21 cellular contexts compared by ENCODE assay signal in the genomic region with DNA sequence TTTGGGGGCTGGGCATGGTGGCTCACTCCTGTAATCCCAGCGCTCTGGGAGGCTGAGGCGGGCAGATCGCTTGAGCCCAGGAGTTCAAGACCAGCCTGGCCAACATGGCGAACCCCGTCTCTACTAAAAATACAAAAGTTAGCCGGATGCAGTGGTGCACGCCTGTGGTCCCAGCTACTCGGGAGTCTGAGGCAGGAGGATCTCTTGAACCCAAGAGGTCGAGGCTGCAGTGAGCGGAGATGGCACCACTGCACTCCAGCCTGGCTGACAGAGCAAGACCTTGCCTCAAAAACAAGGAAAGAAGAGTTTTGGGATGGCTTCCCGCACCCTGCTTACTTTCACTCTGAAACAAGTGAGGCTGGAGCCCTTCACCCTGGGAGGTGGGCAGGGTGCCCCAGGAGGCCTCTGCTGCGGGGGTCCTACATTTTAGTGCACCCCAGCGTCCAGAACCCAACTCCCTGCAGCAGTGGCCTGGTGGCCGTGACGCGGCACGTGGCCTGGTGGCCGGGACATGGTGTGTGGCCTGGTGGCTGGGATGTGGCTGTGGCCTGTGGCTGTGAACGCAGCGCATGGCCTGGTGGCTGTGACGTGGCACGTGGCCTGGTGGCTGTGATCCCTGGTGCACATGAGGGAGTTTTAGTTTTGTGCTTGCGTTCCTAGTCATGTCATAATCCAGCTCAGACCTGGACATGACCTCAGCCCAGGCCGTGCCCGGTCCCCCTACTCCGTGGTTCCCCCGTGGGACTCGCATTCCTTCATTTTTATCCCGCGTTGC. TPM values are rescaled to one million over a fixed set of nuclear protein-coding genes. Genes with fewer than 3 reads are reported as not detected.
DNase-seq lines count a peak whose midpoint lies in the region; ATAC-seq, FAIRE-seq and TF ChIP-seq lines count a peak whose summit lies in the region.
"Had no signal": no experiment of that assay in that cellular context is flagged by ENCODE, and none has a peak within 500 bp of the region (broad histone marks: within the 10 kb centered on the region; RNA-seq: fewer than 3 reads in every experiment).

No MANE protein-coding gene starts in this region.

- H2AK5ac ChIP-seq in H1 (ENCODE audit: low read depth, low read length) (no peak overlapping the region), neuronal stem cell (ENCODE audit: low read depth, low read length) (no peak overlapping the region)

- TF ChIP-seq CTCF in natural killer cell (IDR thresholded peaks at IDR 0.05) (no peak), H1 (IDR thresholded peaks at IDR 0.05; ENCODE audit: control extremely low read depth in 1 of 3, insufficient read depth in 1 of 3, low read depth in 1 of 3, low read length in 3 of 3) (no peak)

- no peak overlapping the region for H3K4ac ChIP-seq in H1 (replicated peaks; ENCODE audit: insufficient read length, low read depth, low read length)
- peak overlapping the region; percentile 37 for H3K4ac ChIP-seq in neuronal stem cell (ENCODE audit: low read length)

- H2BK15ac ChIP-seq in H1 (ENCODE audit: low read length) (no peak overlapping the region), neuronal stem cell (ENCODE audit: low read length) (no peak overlapping the region)

- no peak overlapping the region for H2BK5ac ChIP-seq in H1 (ENCODE audit: low read depth, low read length)
- no peak overlapping the region for H2BK5ac ChIP-seq in neuronal stem cell (ENCODE audit: low read length)

- no peak overlapping the region for H3K27ac Mint-ChIP-seq in natural killer cell treated with Interleukin-12 subunit alpha and Interleukin-12 subunit beta and Interleukin-15 and Interleukin-18, amount 100 ng/mL, for 72 hours
- H3K27ac Mint-ChIP-seq in natural killer cell: no peak overlapping the region
- no peak overlapping the region for H3K27ac Mint-ChIP-seq in CD4-positive, alpha-beta memory T cell
- H3K27ac Mint-ChIP-seq: CD8-positive, alpha-beta memory T cell had no signal

- H3K18ac ChIP-seq in H1 (ENCODE audit: extremely low read depth, low read length) (no peak overlapping the region), neuronal stem cell (ENCODE audit: low read length) (peak overlapping the region; percentile 48)

- peaks cover 0 to 11% of the 10 kb centered on the region in 2 experiments for H4K20me1 ChIP-seq in H1 (replicated peaks in 1 of 2; ENCODE audit: control insufficient read depth in 1 of 2, insufficient read depth in 2 of 2, low read length in 2 of 2)

- no peak for TF ChIP-seq POLR2A in H1 (IDR thresholded peaks at IDR 0.05; ENCODE audit: control extremely low read depth in 1 of 2, low read depth in 2 of 2, low read length in 2 of 2)

- H4K8ac ChIP-seq in H1 (ENCODE audit: extremely low read depth, insufficient read depth, low read length) (no peak overlapping the region), neuronal stem cell (ENCODE audit: low read depth, low read length) (no peak overlapping the region)

- peaks cover under 1% of the 10 kb centered on the region; the same call in 1 of the 2 replicates for H3K23me2 ChIP-seq in H1 (ENCODE audit: low read depth, low read length)

- H3K9me3 Mint-ChIP-seq in natural killer cell treated with Interleukin-12 subunit alpha and Interleukin-12 subunit beta and Interleukin-15 and Interleukin-18, amount 100 ng/mL, for 72 hours: no peaks in the 10 kb centered on the region
- peaks cover 0 to under 1% of the 10 kb centered on the region in 2 donors for H3K9me3 Mint-ChIP-seq in natural killer cell
- H3K9me3 Mint-ChIP-seq in CD4-positive, alpha-beta memory T cell: no peaks in the 10 kb centered on the region
- H3K9me3 Mint-ChIP-seq: CD8-positive, alpha-beta memory T cell had no signal

- H3K27ac ChIP-seq in H1 (ENCODE audit: low read depth, low read length) (no peak overlapping the region), neuronal stem cell (replicated peaks; ENCODE audit: low read length) (no peak overlapping the region)
- H3K27ac ChIP-seq in CD4-positive, alpha-beta memory T cell (ENCODE audit: low read depth, low read length): no peak overlapping the region
- H3K27ac ChIP-seq: PC-9 had no signal

- H3K9me3 ChIP-seq in H1 (ENCODE audit: insufficient read depth in 2 of 2, low read depth in 1 of 2, low read length in 1 of 2): no peaks in the 10 kb centered on the region; a peak in 1 of 4 replicates
- peaks cover 0 to 2% of the 10 kb centered on the region in 2 donors for H3K9me3 ChIP-seq in neuronal stem cell (replicated peaks in 1 of 2; ENCODE audit: control insufficient read depth in 2 of 2, insufficient read depth in 1 of 2, low read depth in 1 of 2, low read length in 2 of 2)
- H3K9me3 ChIP-seq in CD4-positive, alpha-beta memory T cell (ENCODE audit: control insufficient read depth in 1 of 2, low read length in 2 of 2): no peaks in the 10 kb centered on the region
- H3K9me3 ChIP-seq: SK-N-SH had no signal

- TF ChIP-seq EP300 in H1 (IDR thresholded peaks at IDR 0.05; ENCODE audit: borderline replicate concordance in 1 of 2, low read depth in 2 of 2, low read length in 2 of 2): no peak

- no peak for TF ChIP-seq RAD21 in H1 (IDR thresholded peaks at IDR 0.05 in 1 of 2, conservative IDR thresholded peaks at IDR 0.05 in 1 of 2; ENCODE audit: low read depth in 2 of 2, low read length in 2 of 2)

- peak; percentile 5 for DNase-seq in natural killer cell treated with Interleukin-12 subunit alpha and Interleukin-12 subunit beta and Interleukin-15 and Interleukin-18, amount 100 ng/mL, for 72 hours (ENCODE audit: low spot score)
- no peak for DNase-seq in natural killer cell
- DNase-seq in H1 (ENCODE audit: low read depth in 1 of 2, low spot score in 2 of 2): peak in 1 of 2 experiments; percentile 41
- no peak for DNase-seq in neuronal stem cell (ENCODE audit: low spot score)
- DNase-seq in CD4-positive, alpha-beta memory T cell: no peak
- no peak for DNase-seq in NCI-H1105 (lab: John Stamatoyannopoulos, UW)
- DNase-seq: Calu3, DMS153, GOT3, KG1, NCI-H1092, NCI-H1436 treated with DMSO at 0.1 percent for 48 hours, NCI-H1930, NCI-H2227 treated with DMSO at 0.1 percent for 48 hours, NCI-H510A, PC-9, SHP77 treated with DMSO at 0.1 percent for 48 hours, SK-N-SH had no signal

- no peaks in the 10 kb centered on the region; a peak in 1 of 4 replicates for H3K79me2 ChIP-seq in H1 (ENCODE audit: control insufficient read depth in 1 of 2, insufficient read depth in 2 of 2, low read length in 2 of 2)

- peaks cover 0 to 18% (median 9%) of the 10 kb centered on the region in 4 experiments; a peak in 5 of 8 replicates for H3K36me3 ChIP-seq in H1 (ENCODE audit: control insufficient read depth in 2 of 4, insufficient read depth in 4 of 4, low read length in 3 of 4)
- H3K36me3 ChIP-seq in neuronal stem cell (replicated peaks in 1 of 2; ENCODE audit: control insufficient read depth in 2 of 2, insufficient read depth in 2 of 2, low read length in 2 of 2): peaks cover 0 to 4% of the 10 kb centered on the region in 2 donors
- H3K36me3 ChIP-seq in CD4-positive, alpha-beta memory T cell (ENCODE audit: insufficient read depth, low read length): no peaks in the 10 kb centered on the region

- no peak overlapping the region for H3K4me3 Mint-ChIP-seq in natural killer cell treated with Interleukin-12 subunit alpha and Interleukin-12 subunit beta and Interleukin-15 and Interleukin-18, amount 100 ng/mL, for 72 hours
- no peak overlapping the region for H3K4me3 Mint-ChIP-seq in natural killer cell
- no peak overlapping the region for H3K4me3 Mint-ChIP-seq in CD4-positive, alpha-beta memory T cell
- H3K4me3 Mint-ChIP-seq: CD8-positive, alpha-beta memory T cell had no signal

- H2BK20ac ChIP-seq in H1 (ENCODE audit: low read length): no peak overlapping the region

- H3K79me1 ChIP-seq in H1 (ENCODE audit: low read depth, low read length): peaks cover 11% of the 10 kb centered on the region
- peaks cover 3% of the 10 kb centered on the region for H3K79me1 ChIP-seq in neuronal stem cell (ENCODE audit: low read depth, low read length)

- H3K9ac ChIP-seq in H1 (replicated peaks in 1 of 4; ENCODE audit: extremely low read depth in 1 of 4, low read depth in 3 of 4, low read length in 3 of 4): no peak overlapping the region
- H3K9ac ChIP-seq in neuronal stem cell (ENCODE audit: low read depth, low read length, poor library complexity): peak overlapping the region; percentile 3
- H3K9ac ChIP-seq: SK-N-SH had no signal

- H3K27me3 Mint-ChIP-seq in natural killer cell treated with Interleukin-12 subunit alpha and Interleukin-12 subunit beta and Interleukin-15 and Interleukin-18, amount 100 ng/mL, for 72 hours: peaks cover 3 to 8% of the 10 kb centered on the region in 2 donors
- peaks cover 7 to 11% of the 10 kb centered on the region in 2 donors for H3K27me3 Mint-ChIP-seq in natural killer cell (ENCODE audit: low read depth in 2 of 2)
- H3K27me3 Mint-ChIP-seq in CD4-positive, alpha-beta memory T cell: peaks cover 0 to 9% of the 10 kb centered on the region in 2 donors

- H3K27me3 ChIP-seq in H1 (replicated peaks in 1 of 4; ENCODE audit: control insufficient read depth in 3 of 4, extremely low read depth in 1 of 4, insufficient read depth in 3 of 4, low read length in 3 of 4) (no peaks in the 10 kb centered on the region), neuronal stem cell (ENCODE audit: control insufficient read depth in 3 of 3, insufficient read depth in 3 of 3, low read depth in 1 of 3, low read length in 3 of 3) (no peaks in the 10 kb centered on the region)
- H3K27me3 ChIP-seq in CD4-positive, alpha-beta memory T cell (ENCODE audit: insufficient read depth, low read length): no peaks in the 10 kb centered on the region

- no peaks in the 10 kb centered on the region for H3K36me3 Mint-ChIP-seq in natural killer cell treated with Interleukin-12 subunit alpha and Interleukin-12 subunit beta and Interleukin-15 and Interleukin-18, amount 100 ng/mL, for 72 hours
- no peaks in the 10 kb centered on the region for H3K36me3 Mint-ChIP-seq in natural killer cell
- no peaks in the 10 kb centered on the region for H3K36me3 Mint-ChIP-seq in CD4-positive, alpha-beta memory T cell
- H3K36me3 Mint-ChIP-seq: CD8-positive, alpha-beta memory T cell had no signal

- H3K4me1 ChIP-seq in H1 (replicated peaks in 1 of 4; ENCODE audit: control insufficient read depth in 3 of 4, insufficient read depth in 4 of 4, low read length in 3 of 4) (peaks cover 0 to 6% (median 2%) of the 10 kb centered on the region in 4 experiments; a peak in 2 of 7 replicates), neuronal stem cell (ENCODE audit: control insufficient read depth in 2 of 2, insufficient read depth in 1 of 2, low read depth in 1 of 2, low read length in 2 of 2) (peaks cover 0 to 2% of the 10 kb centered on the region in 2 donors)
- H3K4me1 ChIP-seq in CD4-positive, alpha-beta memory T cell (ENCODE audit: insufficient read depth, low read length): no peaks in the 10 kb centered on the region

- H3K4me2 ChIP-seq in H1 (ENCODE audit: insufficient read depth in 1 of 2, low read depth in 2 of 2, low read length in 2 of 2) (no peak overlapping the region), neuronal stem cell (ENCODE audit: insufficient read depth, low read length, poor library complexity, severe bottlenecking) (no peak overlapping the region)
- H3K4me2 ChIP-seq: PC-9, SK-N-SH had no signal

- no peak overlapping the region for H3K4me3 ChIP-seq in H1 (ENCODE audit: extremely low read depth in 1 of 4, insufficient read depth in 2 of 4, low read depth in 3 of 4, low read length in 4 of 4)
- H3K4me3 ChIP-seq in neuronal stem cell (ENCODE audit: low read length in 2 of 2): no peak overlapping the region
- no peak overlapping the region for H3K4me3 ChIP-seq in CD4-positive, alpha-beta memory T cell (ENCODE audit: low read length in 2 of 2)
- H3K4me3 ChIP-seq: PC-9 had no signal

- no peak overlapping the region for H2BK120ac ChIP-seq in H1 (replicated peaks; ENCODE audit: low read depth, low read length)
- peak overlapping the region; percentile 50 for H2BK120ac ChIP-seq in neuronal stem cell (ENCODE audit: low read depth, low read length)

- 94% methylated on average over 29 of the region's 30 CpGs; no CpG with 5 or more reads in 1 of the 2 experiments for WGBS in H1 (ENCODE audit: extremely low coverage in 1 of 2, insufficient coverage in 1 of 2, insufficient read length in 1 of 2, insufficient replicate concordance in 2 of 2, low coverage in 1 of 2, low lambda C conversion rate in 2 of 2, missing lambda C conversion rate in 1 of 2), 2 experiments
- WGBS in neuronal stem cell (ENCODE audit: extremely low coverage in 2 of 2, insufficient read length in 2 of 2, insufficient replicate concordance in 1 of 2), 2 donors: no CpG with 5 or more reads among the region's 30 CpGs

- H4K5ac ChIP-seq in H1 (ENCODE audit: insufficient read length, low read depth, low read length): no peak overlapping the region

- CTCF ChIA-PET in H1 (lab: Charles Lee; ENCODE audit: partially characterized antibody): no interaction called here
- CTCF ChIA-PET in CD4-positive, alpha-beta memory T cell (lab: Charles Lee; ENCODE audit: partially characterized antibody): no interaction called here

- POLR2A ChIA-PET in H1 (lab: Charles Lee; ENCODE audit: partially characterized antibody): no interaction called here
- POLR2A ChIA-PET in CD4-positive, alpha-beta memory T cell (lab: Charles Lee; ENCODE audit: partially characterized antibody): no interaction called here

- H2BK12ac ChIP-seq in H1 (ENCODE audit: low read depth, low read length) (no peak overlapping the region), neuronal stem cell (ENCODE audit: low read length) (peak overlapping the region; percentile 22)

- H4K91ac ChIP-seq in H1 (replicated peaks; ENCODE audit: insufficient read length, low read length): no peak overlapping the region
- H4K91ac ChIP-seq in neuronal stem cell (ENCODE audit: low read depth, low read length, poor library complexity): no peak overlapping the region

- H3K14ac ChIP-seq in H1 (ENCODE audit: insufficient read length) (no peak overlapping the region), neuronal stem cell (ENCODE audit: low read length) (peak overlapping the region; percentile 56)

- H3K23ac ChIP-seq in H1 (ENCODE audit: insufficient read length) (no peak overlapping the region), neuronal stem cell (ENCODE audit: low read depth, low read length, poor library complexity) (peak overlapping the region; percentile 58)

- no peak overlapping the region for H2AFZ ChIP-seq in H1 (ENCODE audit: low read length)
- no peak overlapping the region for H2AFZ ChIP-seq in neuronal stem cell (ENCODE audit: low read length)
- H2AFZ ChIP-seq: PC-9 had no signal

- H3K56ac ChIP-seq in H1 (replicated peaks; ENCODE audit: insufficient read length, low read depth, low read length): no peak overlapping the region

- intact Hi-C loops in natural killer cell (cut with micrococcal nuclease): no loop called here
- intact Hi-C loops in CD4-positive, alpha-beta memory T cell (cut with micrococcal nuclease): no loop called here

- no peaks in the 10 kb centered on the region for H3K4me1 Mint-ChIP-seq in natural killer cell treated with Interleukin-12 subunit alpha and Interleukin-12 subunit beta and Interleukin-15 and Interleukin-18, amount 100 ng/mL, for 72 hours (ENCODE audit: low read depth in 2 of 2)
- H3K4me1 Mint-ChIP-seq in natural killer cell: peaks cover 0 to 6% of the 10 kb centered on the region in 2 donors
- H3K4me1 Mint-ChIP-seq in CD4-positive, alpha-beta memory T cell: no peaks in the 10 kb centered on the region
- H3K4me1 Mint-ChIP-seq: CD8-positive, alpha-beta memory T cell had no signal

- FAIRE-seq in H1 (lab: Jason Lieb, UNC): no peak
- FAIRE-seq: GM12891 had no signal

- no peak for ATAC-seq in natural killer cell treated with Interleukin-12 subunit alpha and Interleukin-12 subunit beta and Interleukin-15 and Interleukin-18, amount 100 ng/mL, for 72 hours
- no peak for ATAC-seq in natural killer cell
- no peak for ATAC-seq in HG02840 (IDR thresholded peaks at IDR 0.05; ENCODE audit: low FRiP score, unreplicated experiment)

RNA-seq across cellular contexts. Expression of gene KNDC1, which starts 9.3 kb away (rescaled TPM):
- total RNA-seq in natural killer cell treated with Interleukin-12 subunit alpha and Interleukin-12 subunit beta and Interleukin-15 and Interleukin-18, amount 100 ng/mL, for 72 hours: under 1 TPM; 0.05 to 0.36 TPM
- total RNA-seq in natural killer cell: 1 to 10 TPM in 2 of 3 donors, not detected in 1; 2.1 to 5.9 TPM
- total RNA-seq in H1 (2021; fragmentation: NEBNext Ultra II Directional; extraction: Animal tissue kit (Norgen Biotek cat#: 25700)): 16.7 and 19.3 TPM in 2 replicates
- 7.5 and 10.4 TPM in 2 replicates for polyA plus RNA-seq in H1 (2011; rRNA removed)
- 8.2 TPM for polyA plus RNA-seq in H1 (2011; cell fraction: cytosol; rRNA removed)
- polyA plus RNA-seq in H1 (2011; cell fraction: nucleus; rRNA removed): 24.2 TPM
- 10.6 to 18.0 TPM (median 14.3 TPM) in 4 replicates for polyA plus RNA-seq in H1 (2012, experiment 1 of 2)
- polyA plus RNA-seq in H1 (2012, experiment 2 of 2): 7.0 TPM
- 6.2 TPM for polyA plus RNA-seq in H1 (2013, experiment 1 of 2)
- polyA plus RNA-seq in H1 (2013, experiment 2 of 2): 5.8 TPM
- polyA minus RNA-seq in H1 (2011; rRNA and poly(A)+ RNA removed): 14.2 and 17.3 TPM in 2 replicates
- 9.8 TPM for polyA minus RNA-seq in H1 (2011; cell fraction: cytosol; rRNA and poly(A)+ RNA removed)
- polyA minus RNA-seq in H1 (2011; cell fraction: nucleus; rRNA and poly(A)+ RNA removed): 27.6 TPM
- polyA plus RNA-seq in neuronal stem cell (2013, experiment 1 of 2): 6.4 TPM
- 6.1 TPM for polyA plus RNA-seq in neuronal stem cell (2013, experiment 2 of 2)
- total RNA-seq in CD4-positive, alpha-beta memory T cell: 1 to 10 TPM in 1 of 2 experiments, under 1 TPM in 1; 0.87 to 1.4 TPM
- polyA plus RNA-seq in CD4-positive, alpha-beta memory T cell: under 1 TPM in 1 of 2 donors, not detected in 1; 0.09 TPM
- total RNA-seq: CD8-positive, alpha-beta memory T cell had no signal
